35 cellular contexts compared by ENCODE assay signal in the genomic region with DNA sequence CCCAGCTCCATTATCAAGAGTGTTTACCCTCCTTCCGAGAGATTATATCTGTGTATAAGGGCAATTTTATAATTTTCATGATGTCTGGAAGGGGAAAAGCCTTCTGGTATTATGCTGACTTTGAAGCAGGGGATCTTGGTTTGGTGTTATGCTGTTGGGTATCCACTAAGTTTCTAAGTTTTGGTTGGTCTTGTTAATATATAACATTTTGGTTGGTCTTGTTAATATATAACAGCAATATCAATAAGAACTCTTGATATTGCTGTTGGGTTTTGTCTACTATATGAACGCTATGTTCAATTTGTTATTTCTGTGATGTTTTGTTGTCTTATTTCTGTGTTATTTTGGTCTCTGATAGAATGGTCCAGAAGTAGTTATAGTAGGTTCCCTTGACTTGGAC.
"Had no signal": no experiment of that assay in that cellular context is flagged by ENCODE, and none has a peak within 500 bp of the region (broad histone marks: within the 10 kb centered on the region; RNA-seq: fewer than 3 reads in every experiment).

No MANE protein-coding gene starts in this region.

- H3K36me3 ChIP-seq: MG63 had no signal

- H3K27ac ChIP-seq: KMS-11 had no signal

- H3K9ac ChIP-seq: KMS-11 had no signal

- H3K4me2 ChIP-seq: KMS-11 had no signal

- H3K9me3 ChIP-seq: MG63 had no signal

- H3K27me3 ChIP-seq: MG63 had no signal

- DNase-seq: Kasumi-1, MG63, MM.1S, MV-4-11, NCI-H1048, NCI-H1092, NCI-H1092 treated with DMSO at 0.1 percent for 48 hours, NCI-H1105, NCI-H1105 treated with DMSO at 0.1 percent for 48 hours, NCI-H1417, NCI-H1417 treated with DMSO at 0.1 percent for 48 hours, NCI-H1436, NCI-H1436 treated with DMSO at 0.1 percent for 48 hours, NCI-H146, NCI-H1694, NCI-H1694 treated with DMSO at 0.1 percent for 48 hours, NCI-H187, NCI-H187 treated with DMSO at 0.1 percent for 48 hours, NCI-H1930, NCI-H2029, NCI-H2029 treated with DMSO at 0.1 percent for 48 hours, NCI-H2081, NCI-H2081 treated with DMSO at 0.1 percent for 48 hours, NCI-H2107, NCI-H2171, NCI-H2171 treated with DMSO at 0.1 percent for 48 hours, NCI-H2227 treated with DMSO at 0.1 percent for 48 hours, NCI-H226, NCI-H345, NCI-H446, NCI-H446 treated with DMSO at 0.1 percent for 48 hours, NCI-H510A treated with DMSO at 0.1 percent for 48 hours, NCI-H524, NCI-H524 treated with DMSO at 0.1 percent for 48 hours had no signal

- H3K4me3 ChIP-seq: MG63 had no signal
